In the genomic region with DNA sequence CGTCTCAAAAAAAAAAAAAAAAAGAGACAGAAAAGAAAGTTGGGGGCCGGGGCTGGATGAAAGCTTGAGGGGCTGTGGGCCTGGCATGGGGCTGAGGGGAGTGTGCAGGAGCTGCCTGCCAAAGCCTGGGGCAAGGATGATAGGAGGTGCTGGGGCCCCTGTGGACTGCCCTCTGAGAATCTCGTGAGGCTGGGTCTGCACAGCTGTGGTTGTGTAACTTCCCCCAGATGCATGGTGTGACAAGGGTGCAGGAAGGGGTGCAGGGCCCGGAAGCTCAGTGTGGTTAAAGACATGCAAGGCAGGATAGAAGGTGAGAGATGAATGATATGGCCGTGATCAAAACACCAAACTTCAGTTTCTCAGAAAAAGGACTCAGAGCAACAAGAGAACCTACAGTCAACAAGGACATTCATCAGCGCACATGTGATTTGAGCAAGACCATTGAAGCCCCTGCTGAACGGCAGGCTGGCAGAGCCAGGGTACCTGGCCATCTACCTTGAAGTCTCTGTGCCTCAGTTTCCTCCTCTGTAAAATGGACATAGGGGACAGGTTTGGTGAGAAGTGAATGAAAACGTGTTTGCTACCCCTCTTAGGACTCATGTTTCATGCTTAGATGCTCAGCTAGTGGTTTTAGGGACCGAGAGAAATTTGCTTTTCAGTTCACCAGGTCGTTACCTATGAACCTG, we compare ENCODE assay signal across 8 cellular contexts. TPM values are rescaled to one million over a fixed set of nuclear protein-coding genes. Genes with fewer than 3 reads are reported as not detected.
DNase-seq lines count a peak whose midpoint lies in the region; ATAC-seq and TF ChIP-seq lines count a peak whose summit lies in the region.

No MANE protein-coding gene starts in this region.

- no peak overlapping the region for H2BK12ac ChIP-seq in mesenchymal stem cell (ENCODE audit: low read length in 2 of 2)

- H3K14ac ChIP-seq in mesenchymal stem cell (ENCODE audit: low read length in 2 of 2) = no peak overlapping the region

- H3K36me3 Mint-ChIP-seq in activated B cell treated with CpG ODN at 0.5 μM for 24 hours (ENCODE audit: low read depth) = no peaks in the 10 kb centered on the region
- H3K36me3 Mint-ChIP-seq in stimulated activated naive B cell treated with anti-CD40 and anti-IgM and Interleukin-4, amounts not matched to agents 10 μg/mL and 1 μg/mL and 100 μg/mL, for 72 hours = no peaks in the 10 kb centered on the region

- 58% methylated on average over 10 of the region's 10 CpGs for WGBS in esophagus, 2 donors
- WGBS in mesenchymal stem cell = 70% methylated on average over 10 of the region's 10 CpGs

- H2AFZ ChIP-seq in mesenchymal stem cell (ENCODE audit: low read depth, low read length) = no peak overlapping the region

- no peaks in the 10 kb centered on the region for H3K27me3 Mint-ChIP-seq in activated B cell treated with CpG ODN at 0.5 μM for 24 hours
- peaks cover 8 to 9% of the 10 kb centered on the region in 2 donors for H3K27me3 Mint-ChIP-seq in stimulated activated naive B cell treated with anti-CD40 and anti-IgM and Interleukin-4, amounts not matched to agents 10 μg/mL and 1 μg/mL and 100 μg/mL, for 72 hours

- no peak overlapping the region for H2BK5ac ChIP-seq in mesenchymal stem cell (ENCODE audit: low read depth, low read length, poor library complexity, severe bottlenecking)

- H3K27me3 ChIP-seq in esophagus (ENCODE audit: control insufficient read depth in 1 of 2, insufficient read depth in 2 of 2, low read length in 2 of 2) (no peaks in the 10 kb centered on the region), mesenchymal stem cell (ENCODE audit: control insufficient read depth in 1 of 2, insufficient read depth in 1 of 2, low read length in 2 of 2) (peaks cover 36 to 55% of the 10 kb centered on the region in 2 experiments)

- in situ Hi-C loops in GM13976 (cut with MboI; ENCODE audit: low sequenced_read_pairs, unreplicated experiment) = no loop called here

- H3K4me3 Mint-ChIP-seq in activated B cell treated with CpG ODN at 0.5 μM for 24 hours = peak overlapping the region; percentile 61
- peak overlapping the region; percentile 42 to 59 for H3K4me3 Mint-ChIP-seq in stimulated activated naive B cell treated with anti-CD40 and anti-IgM and Interleukin-4, amounts not matched to agents 10 μg/mL and 1 μg/mL and 100 μg/mL, for 72 hours

- H3K9ac ChIP-seq in mesenchymal stem cell (ENCODE audit: low read length) = no peak overlapping the region

- intact Hi-C loops in activated B cell treated with CpG ODN at 0.5 μM for 24 hours (cut with micrococcal nuclease) = loop anchor here (2.0 kb wide), 1 partner anchor 16 kb away; no protein-coding TSS in a partner anchor

- H3K4me2 ChIP-seq in mesenchymal stem cell (ENCODE audit: low read length, poor library complexity, severe bottlenecking) = no peak overlapping the region

- H2AK5ac ChIP-seq in mesenchymal stem cell (ENCODE audit: low read length, severe bottlenecking) = no peak overlapping the region

- H3K27ac ChIP-seq in esophagus (ENCODE audit: low read depth in 2 of 2, low read length in 1 of 2) = peak overlapping the region; percentile 5 to 42
- H3K27ac ChIP-seq in mesenchymal stem cell (ENCODE audit: low read length, poor library complexity, severe bottlenecking) = no peak overlapping the region

- H3K4me1 Mint-ChIP-seq in activated B cell treated with CpG ODN at 0.5 μM for 24 hours = peaks cover 61% of the 10 kb centered on the region
- peaks cover 24 to 42% of the 10 kb centered on the region in 2 donors for H3K4me1 Mint-ChIP-seq in stimulated activated naive B cell treated with anti-CD40 and anti-IgM and Interleukin-4, amounts not matched to agents 10 μg/mL and 1 μg/mL and 100 μg/mL, for 72 hours

- H4K91ac ChIP-seq in mesenchymal stem cell (ENCODE audit: low read length) = no peak overlapping the region

- CTCF ChIA-PET in activated B cell treated with CpG ODN at 0.5 μM for 24 hours (lab: Charles Lee) = interaction anchor here (0.8 to 3.2 kb wide), 5 partner anchors 16 to 91 kb away, joined by 3 to 13 read pairs (median 3); no protein-coding TSS in a partner anchor

- H3K23ac ChIP-seq in mesenchymal stem cell (ENCODE audit: low read length in 2 of 2) = no peak overlapping the region

- H3K79me1 ChIP-seq in mesenchymal stem cell (replicated peaks; ENCODE audit: low read length, poor library complexity, severe bottlenecking) = no peaks in the 10 kb centered on the region

- H3K9me3 Mint-ChIP-seq in activated B cell treated with CpG ODN at 0.5 μM for 24 hours = peaks cover 5% of the 10 kb centered on the region
- H3K9me3 Mint-ChIP-seq in stimulated activated naive B cell treated with anti-CD40 and anti-IgM and Interleukin-4, amounts not matched to agents 10 μg/mL and 1 μg/mL and 100 μg/mL, for 72 hours = no peaks in the 10 kb centered on the region

- H3K4me1 ChIP-seq in esophagus (ENCODE audit: control insufficient read depth in 2 of 2, insufficient read depth in 2 of 2, low read length in 1 of 2) (peaks cover 0 to 7% of the 10 kb centered on the region in 2 donors), mesenchymal stem cell (ENCODE audit: control insufficient read depth, insufficient read depth, low read depth, low read length) (no peaks in the 10 kb centered on the region)

- H4K8ac ChIP-seq in mesenchymal stem cell (ENCODE audit: low read length) = no peak overlapping the region

- POLR2A ChIA-PET in activated B cell treated with CpG ODN at 0.5 μM for 24 hours (lab: Charles Lee) = interaction anchor here (0.6 to 3.1 kb wide), 11 partner anchors 11 to 575 kb away, joined by 3 to 18 read pairs (median 7); a partner anchor contains a TSS

- H3K18ac ChIP-seq in mesenchymal stem cell (ENCODE audit: low read depth in 1 of 2, low read length in 2 of 2) = no peak overlapping the region

- peak overlapping the region; percentile 88 for H3K27ac Mint-ChIP-seq in activated B cell treated with CpG ODN at 0.5 μM for 24 hours
- H3K27ac Mint-ChIP-seq in stimulated activated naive B cell treated with anti-CD40 and anti-IgM and Interleukin-4, amounts not matched to agents 10 μg/mL and 1 μg/mL and 100 μg/mL, for 72 hours = peak overlapping the region; percentile 81

- no peak for TF ChIP-seq CTCF in GM13976 (IDR thresholded peaks at IDR 0.05; ENCODE audit: borderline replicate concordance, control extremely low read depth, extremely low read depth, insufficient read depth, missing control alignments)
- no peak for TF ChIP-seq CTCF in activated B cell treated with CpG ODN at 0.5 μM for 24 hours (IDR thresholded peaks at IDR 0.05)

- ATAC-seq in HG02885 (IDR thresholded peaks at IDR 0.05; ENCODE audit: poor library complexity, unreplicated experiment) (peak; percentile 73), activated B cell treated with CpG ODN at 0.5 μM for 24 hours (ENCODE audit: low read depth) (peak; percentile 94)
- peak; percentile 95 to 97 for ATAC-seq in stimulated activated naive B cell treated with anti-CD40 and anti-IgM and Interleukin-4, amounts not matched to agents 10 μg/mL and 1 μg/mL and 100 μg/mL, for 72 hours (replicated peaks)

- H3K9me3 ChIP-seq in esophagus (ENCODE audit: control insufficient read depth in 2 of 2, insufficient read depth in 1 of 2, low read depth in 1 of 2, low read length in 1 of 2) (peaks cover 0 to 3% of the 10 kb centered on the region in 2 donors), mesenchymal stem cell (ENCODE audit: control insufficient read depth, low read length) (no peaks in the 10 kb centered on the region)

- H2BK120ac ChIP-seq in mesenchymal stem cell (ENCODE audit: low read depth, low read length) = no peak overlapping the region

- H3K36me3 ChIP-seq in esophagus (ENCODE audit: control insufficient read depth in 2 of 2, insufficient read depth in 2 of 2, low read length in 1 of 2) (no peaks in the 10 kb centered on the region), mesenchymal stem cell (ENCODE audit: control insufficient read depth in 1 of 2, insufficient read depth in 2 of 2, low read depth in 1 of 2, low read length in 2 of 2) (peaks cover 0 to under 1% of the 10 kb centered on the region in 2 experiments)

- no peak overlapping the region for H2BK15ac ChIP-seq in mesenchymal stem cell (ENCODE audit: low read depth, poor library complexity, severe bottlenecking)

- H3K4me3 ChIP-seq in esophagus (ENCODE audit: low read depth in 1 of 2, low read length in 2 of 2) (no peak overlapping the region), mesenchymal stem cell (ENCODE audit: insufficient read depth in 1 of 2, low read depth in 1 of 2, low read length in 2 of 2) (no peak overlapping the region)

- peak overlapping the region in 1 of 2 experiments; percentile 35 for H3K4ac ChIP-seq in mesenchymal stem cell (ENCODE audit: low read depth in 1 of 2, low read length in 2 of 2)

- DNase-seq in GM13976 (ENCODE audit: low spot score) (peak; percentile 80), activated B cell treated with CpG ODN at 0.5 μM for 24 hours (peak; percentile 41), EL (no peak), NCI-H524 treated with DMSO at 0.1 percent for 48 hours (lab: John Stamatoyannopoulos, UW) (no peak), mesenchymal stem cell (no peak)
- peak; percentile 41 for DNase-seq in stimulated activated naive B cell treated with anti-CD40 and anti-IgM and Interleukin-4, amounts not matched to agents 10 μg/mL and 1 μg/mL and 100 μg/mL, for 72 hours

RNA-seq across cellular contexts. Expression of a gene that starts 9.6 kb away (rescaled TPM):
- total RNA-seq in activated B cell treated with CpG ODN at 0.5 μM for 24 hours = 3.0 and 3.4 TPM in 2 replicates
- polyA plus RNA-seq in esophagus = 10 to 100 TPM; 16.5 to 19.0 TPM
- polyA plus RNA-seq in mesenchymal stem cell (2013, experiment 1 of 2) = 5.7 TPM
- 5.9 TPM for polyA plus RNA-seq in mesenchymal stem cell (2013, experiment 2 of 2)

RNA-seq across cellular contexts. Expression of a gene that starts 24.1 kb away (rescaled TPM):
- not detected in 2 replicates for total RNA-seq in activated B cell treated with CpG ODN at 0.5 μM for 24 hours
- polyA plus RNA-seq in esophagus = not detected
- polyA plus RNA-seq in mesenchymal stem cell (2013, experiment 1 of 2) = not detected
- not detected for polyA plus RNA-seq in mesenchymal stem cell (2013, experiment 2 of 2)

RNA-seq across cellular contexts. Expression of a gene that starts 28.6 kb away (rescaled TPM):
- total RNA-seq in activated B cell treated with CpG ODN at 0.5 μM for 24 hours = 0.13 and 0.34 TPM in 2 replicates
- 1 to 10 TPM in 1 of 2 donors, under 1 TPM in 1; 0.51 to 2.6 TPM for polyA plus RNA-seq in esophagus
- 0.01 TPM for polyA plus RNA-seq in mesenchymal stem cell (2013, experiment 1 of 2)
- polyA plus RNA-seq in mesenchymal stem cell (2013, experiment 2 of 2) = 0.01 TPM

RNA-seq across cellular contexts. Expression of a gene that starts 37.4 kb away (rescaled TPM):
- total RNA-seq in activated B cell treated with CpG ODN at 0.5 μM for 24 hours = not detected in 2 replicates
- polyA plus RNA-seq in esophagus = 10 to 100 TPM in 1 of 2 donors, 1 to 10 TPM in 1; 8.4 to 18.0 TPM
- 8.4 TPM for polyA plus RNA-seq in mesenchymal stem cell (2013, experiment 1 of 2)
- 8.1 TPM for polyA plus RNA-seq in mesenchymal stem cell (2013, experiment 2 of 2)

RNA-seq across cellular contexts. Expression of a gene that starts 38.3 kb away (rescaled TPM):
- not detected in 2 replicates for total RNA-seq in activated B cell treated with CpG ODN at 0.5 μM for 24 hours
- 100 to 1,000 TPM; 144 to 149 TPM for polyA plus RNA-seq in esophagus
- polyA plus RNA-seq in mesenchymal stem cell (2013, experiment 1 of 2) = not detected
- not detected for polyA plus RNA-seq in mesenchymal stem cell (2013, experiment 2 of 2)

Comparison
In these comparisons a context has a peak if more than half of its experiments do, and no peak if none do; other contexts are left out.
1. DNase-seq: peak in GM13976 (single experiment), activated B cell treated with CpG ODN at 0.5 μM for 24 hours (single experiment) and stimulated activated naive B cell treated with anti-CD40 and anti-IgM and Interleukin-4, amounts not matched to agents 10 μg/mL and 1 μg/mL and 100 μg/mL, for 72 hours (single experiment); none in EL (single experiment), NCI-H524 treated with DMSO at 0.1 percent for 48 hours (single experiment) and mesenchymal stem cell (single experiment).
2. Peak in every context shown above with its lines, with median percentiles within 50 percentile points of each other: ATAC-seq.